Comparison of ENCODE assay signal across 13 cellular contexts in the genomic region with DNA sequence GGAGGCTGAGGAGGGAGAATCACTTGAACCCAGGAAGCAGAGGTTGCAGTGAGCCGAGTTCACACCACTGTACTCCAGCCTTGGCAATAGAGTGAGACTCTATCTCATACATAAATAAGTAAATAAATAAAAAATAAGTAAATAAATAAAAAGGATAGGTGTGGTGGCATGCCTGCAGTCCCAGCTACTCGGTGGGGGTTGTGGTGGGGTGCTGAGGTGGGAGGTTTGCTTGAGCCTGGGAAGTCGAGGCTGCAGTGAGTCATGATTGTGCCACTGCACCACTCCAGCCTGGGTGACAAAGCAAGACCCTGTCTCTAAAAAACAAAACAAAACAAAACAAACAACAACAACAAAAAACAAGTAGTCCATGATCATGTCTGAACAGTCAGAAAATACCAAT. TPM values are rescaled to one million over a fixed set of nuclear protein-coding genes. Genes with fewer than 3 reads are reported as not detected.
DNase-seq lines count a peak whose midpoint lies in the region; ATAC-seq and TF ChIP-seq lines count a peak whose summit lies in the region.
"Had no signal": no experiment of that assay in that cellular context is flagged by ENCODE, and none has a peak within 500 bp of the region (broad histone marks: within the 10 kb centered on the region; RNA-seq: fewer than 3 reads in every experiment).

No MANE protein-coding gene starts in this region.

- CTCF ChIA-PET in activated B cell treated with CpG ODN at 0.5 μM for 24 hours (lab: Charles Lee) (interaction anchor here (2.8 kb wide), 1 partner anchor 10 kb away, joined by 12 read pairs; no protein-coding TSS in a partner anchor), GM10248 (lab: Yijun Ruan, JAX) (interaction anchor here (2.2 kb wide), 1 partner anchor 40 kb away, joined by 7 read pairs; no protein-coding TSS in a partner anchor)
- CTCF ChIA-PET in naive thymus-derived CD4-positive, alpha-beta T cell (lab: Charles Lee): no interaction called here

- no peaks in the 10 kb centered on the region for H3K9me3 Mint-ChIP-seq in activated B cell treated with CpG ODN at 0.5 μM for 24 hours
- H3K9me3 Mint-ChIP-seq in naive thymus-derived CD4-positive, alpha-beta T cell: no peaks in the 10 kb centered on the region
- H3K9me3 Mint-ChIP-seq: CD4-positive, alpha-beta T cell; GM23338 had no signal

- no peak overlapping the region for H3K4me3 Mint-ChIP-seq in activated B cell treated with CpG ODN at 0.5 μM for 24 hours
- peak overlapping the region in 1 of 10 donors; percentile 20 for H3K4me3 Mint-ChIP-seq in naive thymus-derived CD4-positive, alpha-beta T cell
- H3K4me3 Mint-ChIP-seq: CD4-positive, alpha-beta T cell; GM23338 had no signal

- peaks cover 50% of the 10 kb centered on the region for H3K36me3 Mint-ChIP-seq in activated B cell treated with CpG ODN at 0.5 μM for 24 hours (ENCODE audit: low read depth)
- peaks cover 0 to 4% (median 0%) of the 10 kb centered on the region in 5 donors for H3K36me3 Mint-ChIP-seq in naive thymus-derived CD4-positive, alpha-beta T cell

- TF ChIP-seq CTCF in activated B cell treated with CpG ODN at 0.5 μM for 24 hours (IDR thresholded peaks at IDR 0.05): no peak
- no peak for TF ChIP-seq CTCF in GM10248 (IDR thresholded peaks at IDR 0.05; ENCODE audit: control extremely low read depth, extremely low read depth, low read depth, missing control alignments)

- H3K27me3 Mint-ChIP-seq in activated B cell treated with CpG ODN at 0.5 μM for 24 hours: no peaks in the 10 kb centered on the region
- peaks cover 0 to 29% (median 4%) of the 10 kb centered on the region in 5 donors for H3K27me3 Mint-ChIP-seq in naive thymus-derived CD4-positive, alpha-beta T cell

- peaks cover 81% of the 10 kb centered on the region for H3K4me1 Mint-ChIP-seq in activated B cell treated with CpG ODN at 0.5 μM for 24 hours
- H3K4me1 Mint-ChIP-seq in naive thymus-derived CD4-positive, alpha-beta T cell: peaks cover 20 to 32% (median 29%) of the 10 kb centered on the region in 7 donors

- POLR2A ChIA-PET in activated B cell treated with CpG ODN at 0.5 μM for 24 hours (lab: Charles Lee): interaction anchor here (0.9 to 6.1 kb wide), 3 partner anchors 8 to 20 kb away, joined by 3 to 79 read pairs (median 6); partner anchors contain the start of gene PEX16
- POLR2A ChIA-PET in GM10248 (lab: Yijun Ruan, JAX): no interaction called here
- POLR2A ChIA-PET in naive thymus-derived CD4-positive, alpha-beta T cell (lab: Charles Lee): no interaction called here

- no peak for ATAC-seq in Right ventricle myocardium inferior
- no peak for ATAC-seq in left cardiac atrium
- ATAC-seq in activated B cell treated with CpG ODN at 0.5 μM for 24 hours (ENCODE audit: low read depth): no peak
- ATAC-seq in GM21825 (IDR thresholded peaks at IDR 0.05; ENCODE audit: unreplicated experiment): no peak
- ATAC-seq in naive thymus-derived CD4-positive, alpha-beta T cell: no peak
- ATAC-seq: GM23338 had no signal

- H3K4me3 ChIP-seq in naive thymus-derived CD4-positive, alpha-beta T cell (ENCODE audit: low read length): no peak overlapping the region
- H3K4me3 ChIP-seq: GM23338 had no signal

- H3K36me3 ChIP-seq in naive thymus-derived CD4-positive, alpha-beta T cell (ENCODE audit: control insufficient read depth in 2 of 3, insufficient read depth in 3 of 3, low read length in 3 of 3): no peaks in the 10 kb centered on the region

- DNase-seq in Right ventricle myocardium inferior (ENCODE audit: missing footprints): peak; percentile 4
- DNase-seq in left cardiac atrium: no peak
- DNase-seq in activated B cell treated with CpG ODN at 0.5 μM for 24 hours: no peak
- peak; percentile 5 for DNase-seq in posterior vena cava (ENCODE audit: low spot score)
- DNase-seq in GM10248 (ENCODE audit: extremely low spot score): no peak
- DNase-seq in naive thymus-derived CD4-positive, alpha-beta T cell: no peak
- DNase-seq: AML-193; C1 segment of cervical spinal cord; CD4-positive, alpha-beta T cell; DMS79 had no signal

- no peak overlapping the region for H3K27ac ChIP-seq in naive thymus-derived CD4-positive, alpha-beta T cell (ENCODE audit: low read depth, low read length)

- intact Hi-C loops in Right ventricle myocardium inferior (cut with DNase I) (no loop called here), left cardiac atrium (cut with DNase I) (no loop called here), activated B cell treated with CpG ODN at 0.5 μM for 24 hours (cut with micrococcal nuclease) (no loop called here), posterior vena cava (cut with DNase I) (no loop called here)
- intact Hi-C loops in naive thymus-derived CD4-positive, alpha-beta T cell (cut with micrococcal nuclease): no loop called here

- no peaks in the 10 kb centered on the region for H3K9me3 ChIP-seq in naive thymus-derived CD4-positive, alpha-beta T cell (ENCODE audit: control insufficient read depth in 2 of 3, low read length in 3 of 3)

- H3K27me3 ChIP-seq in naive thymus-derived CD4-positive, alpha-beta T cell (ENCODE audit: control insufficient read depth in 2 of 2, insufficient read depth in 2 of 2, low read length in 2 of 2): no peaks in the 10 kb centered on the region

- peaks cover 12 to 21% of the 10 kb centered on the region in 2 donors for H3K4me1 ChIP-seq in naive thymus-derived CD4-positive, alpha-beta T cell (ENCODE audit: control insufficient read depth in 2 of 2, insufficient read depth in 2 of 2, low read length in 2 of 2)

- H3K27ac Mint-ChIP-seq in activated B cell treated with CpG ODN at 0.5 μM for 24 hours: peak overlapping the region; percentile 93
- no peak overlapping the region for H3K27ac Mint-ChIP-seq in naive thymus-derived CD4-positive, alpha-beta T cell
- H3K27ac Mint-ChIP-seq: GM23338 had no signal

RNA-seq across cellular contexts. Expression of gene LARGE2, which starts 3.1 kb away (rescaled TPM):
- total RNA-seq in Right ventricle myocardium inferior (not detected), left cardiac atrium (under 1 TPM; 0.32 to 0.50 TPM), activated B cell treated with CpG ODN at 0.5 μM for 24 hours (47.4 and 59.7 TPM in 2 replicates), posterior vena cava (not detected)
- 1 to 10 TPM in 4 of 5 experiments, not detected in 1; 1.2 to 4.8 (median 3.2) TPM for total RNA-seq in naive thymus-derived CD4-positive, alpha-beta T cell
- polyA plus RNA-seq in naive thymus-derived CD4-positive, alpha-beta T cell: under 1 TPM; 0.24 to 0.77 TPM
- total RNA-seq: G401 had no signal

RNA-seq across cellular contexts. Expression of gene PEX16, which starts 7.9 kb away (rescaled TPM):
- total RNA-seq in Right ventricle myocardium inferior: 10.4 TPM
- 10 to 100 TPM; 13.6 to 18.4 TPM for total RNA-seq in left cardiac atrium
- total RNA-seq in activated B cell treated with CpG ODN at 0.5 μM for 24 hours: 72.0 and 77.7 TPM in 2 replicates
- total RNA-seq in posterior vena cava: 10 to 100 TPM; 13.3 to 18.8 TPM
- total RNA-seq in naive thymus-derived CD4-positive, alpha-beta T cell: 10 to 100 TPM; 48.2 to 64.3 (median 58.1) TPM
- 10 to 100 TPM; 52.9 to 56.7 TPM for polyA plus RNA-seq in naive thymus-derived CD4-positive, alpha-beta T cell

RNA-seq across cellular contexts. Expression of gene FREY1, which starts 18.5 kb away (rescaled TPM):
- total RNA-seq in Right ventricle myocardium inferior (not detected), left cardiac atrium (under 1 TPM; 0.47 to 0.50 TPM), activated B cell treated with CpG ODN at 0.5 μM for 24 hours (3.9 and 4.6 TPM in 2 replicates), posterior vena cava (under 1 TPM in 1 of 2 donors, not detected in 1; 0.57 TPM)
- total RNA-seq in naive thymus-derived CD4-positive, alpha-beta T cell: 1 to 10 TPM; 3.4 to 8.2 (median 4.6) TPM
- polyA plus RNA-seq in naive thymus-derived CD4-positive, alpha-beta T cell: not detected
- polyA plus RNA-seq: GM23338 had no signal

RNA-seq across cellular contexts. Expression of gene MAPK8IP1, which starts 40.1 kb away (rescaled TPM):
- total RNA-seq in Right ventricle myocardium inferior (5.9 TPM), left cardiac atrium (1 to 10 TPM; 5.0 to 6.9 TPM), activated B cell treated with CpG ODN at 0.5 μM for 24 hours (1.9 and 3.4 TPM in 2 replicates), posterior vena cava (10 to 100 TPM in 1 of 2 donors, 1 to 10 TPM in 1; 8.5 to 10.9 TPM)
- 1 to 10 TPM in 2 of 5 experiments, under 1 TPM in 3; 0.65 to 7.0 (median 0.92) TPM for total RNA-seq in naive thymus-derived CD4-positive, alpha-beta T cell
- polyA plus RNA-seq in naive thymus-derived CD4-positive, alpha-beta T cell: not detected

Comparison
In these comparisons a context has a peak if more than half of its experiments do, and no peak if none do; other contexts are left out.
1. DNase-seq: peak in Right ventricle myocardium inferior (single experiment) and posterior vena cava (single experiment); none in left cardiac atrium (single experiment), activated B cell treated with CpG ODN at 0.5 μM for 24 hours (single experiment), GM10248 (single experiment) and naive thymus-derived CD4-positive, alpha-beta T cell (0 of 9).